Comparison of ENCODE assay signal across 17 cellular contexts in genomic region chr2:34107811-34108210, GRCh38.
DNase-seq lines count a peak whose midpoint lies in the region; ATAC-seq, FAIRE-seq and TF ChIP-seq lines count a peak whose summit lies in the region.
"Had no signal": no experiment of that assay in that cellular context is flagged by ENCODE, and none has a peak within 500 bp of the region (broad histone marks: within the 10 kb centered on the region; RNA-seq: fewer than 3 reads in every experiment).

No MANE protein-coding gene starts in this region.

- H3K27ac Mint-ChIP-seq in CD8-positive, alpha-beta memory T cell, result no peak overlapping the region
- H3K27ac Mint-ChIP-seq: CD4-positive, alpha-beta memory T cell had no signal

- in situ Hi-C loops in SK-MEL-5 (cut with HindIII; ENCODE audit: low pct_unique_long_range_greater_than_20kb, low sequenced_read_pairs), result no loop called here

- no peak overlapping the region for H3K4me3 ChIP-seq in endothelial cell of umbilical vein (replicated peaks in 1 of 3; ENCODE audit: insufficient read depth in 1 of 3, low read depth in 1 of 3, low read length in 3 of 3)
- no peak overlapping the region for H3K4me3 ChIP-seq in CD8-positive, alpha-beta memory T cell (ENCODE audit: low read length)
- H3K4me3 ChIP-seq: A549, HAP-1 had no signal

- H3K9me1 ChIP-seq in endothelial cell of umbilical vein (replicated peaks; ENCODE audit: control insufficient read depth, extremely low read depth, insufficient read depth, low read length), result no peaks in the 10 kb centered on the region

- no TSS peak for BruUV-seq in endothelial cell of umbilical vein (replicated peaks; lab: Mats Ljungman, UMichigan)

- CTCF ChIA-PET in endothelial cell of umbilical vein (lab: Charles Lee), result interaction anchor here (1.1 kb wide), 1 partner anchor 13 kb away, joined by 3 read pairs; no protein-coding TSS in a partner anchor
- CTCF ChIA-PET in CD8-positive, alpha-beta memory T cell (lab: Charles Lee), result no interaction called here

- TF ChIP-seq CTCF in endothelial cell of umbilical vein (IDR thresholded peaks at IDR 0.05; ENCODE audit: extremely low read depth in 1 of 2, insufficient read depth in 1 of 2, low read depth in 1 of 2, low read length in 2 of 2), result no peak

- H3K27me3 Mint-ChIP-seq in CD8-positive, alpha-beta memory T cell, result peaks cover 0 to 3% of the 10 kb centered on the region in 2 donors
- H3K27me3 Mint-ChIP-seq: CD4-positive, alpha-beta memory T cell had no signal

- no peaks in the 10 kb centered on the region for H3K4me1 Mint-ChIP-seq in CD8-positive, alpha-beta memory T cell
- H3K4me1 Mint-ChIP-seq: CD4-positive, alpha-beta memory T cell had no signal

- H3K9me3 ChIP-seq in endothelial cell of umbilical vein (replicated peaks; ENCODE audit: control insufficient read depth, insufficient read depth, low read length), result no peaks in the 10 kb centered on the region
- H3K9me3 ChIP-seq in CD8-positive, alpha-beta memory T cell (ENCODE audit: low read length), result no peaks in the 10 kb centered on the region
- H3K9me3 ChIP-seq: A549, BE2C, HAP-1 had no signal

- intact Hi-C loops in endothelial cell of umbilical vein (cut with micrococcal nuclease), result loop anchor here (10.0 kb wide), 1 partner anchor 1867 kb away; no protein-coding TSS in a partner anchor

- no peaks in the 10 kb centered on the region for H3K36me3 ChIP-seq in endothelial cell of umbilical vein (ENCODE audit: control insufficient read depth in 2 of 2, extremely low read depth in 1 of 2, insufficient read depth in 2 of 2, low read length in 2 of 2)
- H3K36me3 ChIP-seq in CD8-positive, alpha-beta memory T cell (ENCODE audit: insufficient read depth, low read length), result no peaks in the 10 kb centered on the region
- H3K36me3 ChIP-seq: BE2C, HAP-1 had no signal

- no peaks in the 10 kb centered on the region for H3K9me3 Mint-ChIP-seq in CD8-positive, alpha-beta memory T cell
- H3K9me3 Mint-ChIP-seq: CD4-positive, alpha-beta memory T cell had no signal

- dilution Hi-C loops in endothelial cell of umbilical vein (cut with MboI; ENCODE audit: extremely low pct_ligation_motif_present, low sequenced_read_pairs), result no loop called here

- peaks cover 39% of the 10 kb centered on the region for H3K4me1 ChIP-seq in endothelial cell of umbilical vein (ENCODE audit: control insufficient read depth, extremely low read depth, insufficient read depth, low read length)
- no peaks in the 10 kb centered on the region for H3K4me1 ChIP-seq in CD8-positive, alpha-beta memory T cell (ENCODE audit: insufficient read depth, low read length)
- H3K4me1 ChIP-seq: BE2C, HAP-1 had no signal

- H3K36me3 Mint-ChIP-seq in CD8-positive, alpha-beta memory T cell, result no peaks in the 10 kb centered on the region
- H3K36me3 Mint-ChIP-seq: CD4-positive, alpha-beta memory T cell had no signal

- ATAC-seq in HG03432 (IDR thresholded peaks at IDR 0.05; ENCODE audit: unreplicated experiment), result no peak
- ATAC-seq: A549, HepG2 had no signal

- FAIRE-seq in endothelial cell of umbilical vein (lab: Jason Lieb, UNC), result peak; percentile 38
- FAIRE-seq: A549, H1, HepG2, HTR-8/SVneo had no signal

- H4K20me1 ChIP-seq in endothelial cell of umbilical vein (replicated peaks; ENCODE audit: control insufficient read depth, extremely low read depth, insufficient read depth, low read length), result no peaks in the 10 kb centered on the region

- no peaks in the 10 kb centered on the region for H3K27me3 ChIP-seq in endothelial cell of umbilical vein (ENCODE audit: control insufficient read depth in 2 of 2, insufficient read depth in 2 of 2, low read length in 2 of 2)
- H3K27me3 ChIP-seq in CD8-positive, alpha-beta memory T cell (ENCODE audit: insufficient read depth, low read length, poor library complexity, severe bottlenecking), result no peaks in the 10 kb centered on the region
- H3K27me3 ChIP-seq: BE2C had no signal

- peak overlapping the region; percentile 59 for H2AFZ ChIP-seq in endothelial cell of umbilical vein (ENCODE audit: low read depth, low read length)

- no peaks in the 10 kb centered on the region for H3K79me2 ChIP-seq in endothelial cell of umbilical vein (ENCODE audit: control insufficient read depth, insufficient read depth, low read length)

- no peak overlapping the region for H3K4me3 Mint-ChIP-seq in CD8-positive, alpha-beta memory T cell
- H3K4me3 Mint-ChIP-seq: CD4-positive, alpha-beta memory T cell had no signal

- DNase-seq in HT1080 (ENCODE audit: low read depth) (peak; percentile 26), SK-MEL-5 (ENCODE audit: low read depth, low spot score) (peak; percentile 32), endothelial cell of umbilical vein (ENCODE audit: low read depth, low spot score) (peak; percentile 38), lung microvascular endothelial cell (ENCODE audit: low read depth in 2 of 2) (peak; percentile 23 to 45), T-helper 2 cell (no peak)
- DNase-seq in stimulated activated CD8-positive, alpha-beta memory T cell treated with anti-CD3 and anti-CD28 coated beads, Interleukin-4, amount 100 ng/mL, for 48 hours, result no peak
- DNase-seq in CD8-positive, alpha-beta memory T cell, result no peak
- DNase-seq: BE2C; CD4-positive, alpha-beta memory T cell; DMS53 had no signal

- TF ChIP-seq POLR2A in endothelial cell of umbilical vein (IDR thresholded peaks at IDR 0.05; ENCODE audit: low read depth, low read length), result no peak

- H3K4me2 ChIP-seq in endothelial cell of umbilical vein (ENCODE audit: insufficient read depth, low read length), result no peak overlapping the region
- H3K4me2 ChIP-seq: A549 had no signal

- no peak overlapping the region for H3K9ac ChIP-seq in endothelial cell of umbilical vein (replicated peaks; ENCODE audit: extremely low read depth, insufficient read depth, low read length)

- POLR2A ChIA-PET in endothelial cell of umbilical vein (lab: Charles Lee), result no interaction called here
- POLR2A ChIA-PET in CD8-positive, alpha-beta memory T cell (lab: Charles Lee), result no interaction called here

- no peak overlapping the region for H3K27ac ChIP-seq in endothelial cell of umbilical vein (ENCODE audit: insufficient read depth, low read depth, low read length)
- no peak overlapping the region for H3K27ac ChIP-seq in CD8-positive, alpha-beta memory T cell (ENCODE audit: low read depth, low read length)
- H3K27ac ChIP-seq: A549, C4-2B had no signal

TF ChIP-seq in endothelial cell of umbilical vein, 7 proteins besides CTCF, POLR2A, EP300 and RAD21:
- TF ChIP-seq MAX (IDR thresholded peaks at IDR 0.05; ENCODE audit: insufficient read depth, insufficient read length) (no peak), FOS (IDR thresholded peaks at IDR 0.05; ENCODE audit: borderline replicate concordance, insufficient read depth, low read length) (peak; percentile 9)

Comparison
In these comparisons a context has a peak if more than half of its experiments do, and no peak if none do; other contexts are left out.
1. DNase-seq: peak in HT1080 (single experiment), SK-MEL-5 (single experiment), endothelial cell of umbilical vein (single experiment) and lung microvascular endothelial cell (2 of 2); none in stimulated activated CD8-positive, alpha-beta memory T cell treated with anti-CD3 and anti-CD28 coated beads, Interleukin-4, amount 100 ng/mL, for 48 hours (single experiment), CD8-positive, alpha-beta memory T cell (0 of 5) and T-helper 2 cell (0 of 5).